ENCODE assay signal across 8 cellular contexts in the genomic region with DNA sequence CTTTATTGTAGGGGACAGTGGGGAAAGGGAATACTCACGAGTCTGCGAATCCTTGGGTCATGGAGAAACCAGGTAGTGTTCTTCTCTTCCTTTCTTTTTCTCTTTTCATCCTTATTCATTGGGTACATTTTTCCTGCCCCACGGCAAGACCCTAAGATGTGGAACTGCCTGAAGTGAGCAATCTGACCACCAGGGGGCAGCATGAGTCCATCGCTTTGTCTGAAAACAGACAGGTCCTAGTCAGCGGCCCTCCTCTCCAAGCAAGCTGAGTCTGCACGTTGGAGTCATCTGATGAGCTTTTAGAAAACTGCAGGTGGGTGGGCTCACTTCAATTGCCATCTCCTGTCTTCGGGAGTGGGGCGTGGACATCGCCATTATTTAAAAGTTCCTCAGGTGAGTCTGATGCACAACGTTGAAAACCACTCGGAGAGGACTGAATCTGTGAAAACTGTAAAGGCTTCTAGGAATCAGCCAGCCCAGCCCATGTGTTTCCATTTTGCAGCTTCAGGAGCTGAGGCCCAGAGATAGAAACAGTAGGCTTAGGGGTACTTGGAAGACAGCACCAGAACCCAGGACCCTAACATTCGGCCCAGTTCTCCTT. TPM values are rescaled to one million over a fixed set of nuclear protein-coding genes. Genes with fewer than 3 reads are reported as not detected.
DNase-seq lines count a peak whose midpoint lies in the region; ATAC-seq and TF ChIP-seq lines count a peak whose summit lies in the region.

No MANE protein-coding gene starts in this region.

- H3K36me3 Mint-ChIP-seq in nephron (ENCODE audit: low read depth), result no peaks in the 10 kb centered on the region

- H3K4me3 ChIP-seq in Karpas-422 (ENCODE audit: low read length) (no peak overlapping the region), fibroblast of lung (replicated peaks in 1 of 4; ENCODE audit: control extremely low read depth in 1 of 4, insufficient read depth in 1 of 4, low read depth in 3 of 4, low read length in 4 of 4) (no peak overlapping the region)

- H4K20me1 ChIP-seq in Karpas-422 (ENCODE audit: insufficient read depth, low read depth, low read length), result no peaks in the 10 kb centered on the region
- H4K20me1 ChIP-seq in fibroblast of lung (ENCODE audit: control insufficient read depth, extremely low read depth, insufficient read depth, low read length), result no peaks in the 10 kb centered on the region

- H2AFZ ChIP-seq in Karpas-422 (ENCODE audit: low read length) (no peak overlapping the region), fibroblast of lung (ENCODE audit: low read length) (no peak overlapping the region)

- H3K27me3 ChIP-seq in Karpas-422 (ENCODE audit: low read length) (no peaks in the 10 kb centered on the region), fibroblast of lung (ENCODE audit: control insufficient read depth, insufficient read depth, low read length) (no peaks in the 10 kb centered on the region)

- DNase-seq in AG09319 (ENCODE audit: extremely low read depth, low read depth) (peak; percentile 29), Karpas-422 (peak; percentile 91), OCI-M2 (lab: John Stamatoyannopoulos, UW; ENCODE audit: unreplicated experiment) (peak; percentile 28), fibroblast of lung (ENCODE audit: low read depth in 2 of 2) (peak; percentile 63 to 83)
- DNase-seq in activated T-cell treated with anti-CD3 and anti-CD28 coated beads, Interleukin-2, amount 50 U/mL, for 1 hour, result peak; percentile 88
- peak; percentile 50 to 84 (median 74) for DNase-seq in stimulated activated naive CD4-positive, alpha-beta T cell (lab: John Stamatoyannopoulos, UW)

- H3K4me2 ChIP-seq in Karpas-422 (ENCODE audit: low read depth, low read length, poor library complexity, severe bottlenecking) (no peak overlapping the region), fibroblast of lung (ENCODE audit: extremely low read depth, insufficient read depth, low read length) (no peak overlapping the region)

- H3K27ac ChIP-seq in Karpas-422 (ENCODE audit: low read length) (no peak overlapping the region), fibroblast of lung (ENCODE audit: insufficient read depth, low read length) (no peak overlapping the region)

- H3K9me2 ChIP-seq in Karpas-422 (replicated peaks; ENCODE audit: insufficient read depth, low read length), result no peaks in the 10 kb centered on the region

- peaks cover 5% of the 10 kb centered on the region for H3K27me3 Mint-ChIP-seq in nephron (ENCODE audit: low read depth)

- no peaks in the 10 kb centered on the region for H3K9me3 Mint-ChIP-seq in nephron

- no peak overlapping the region for H3K4me3 Mint-ChIP-seq in nephron

- no peaks in the 10 kb centered on the region for H3K79me2 ChIP-seq in Karpas-422 (ENCODE audit: low read length)
- no peaks in the 10 kb centered on the region for H3K79me2 ChIP-seq in fibroblast of lung (ENCODE audit: control insufficient read depth, insufficient read depth, low read length)

- H3K4me1 Mint-ChIP-seq in nephron, result no peaks in the 10 kb centered on the region

- peak; percentile 87 for ATAC-seq in GM19023 (IDR thresholded peaks at IDR 0.05; ENCODE audit: unreplicated experiment)

- no peak overlapping the region for H3K27ac Mint-ChIP-seq in nephron

- H3K36me3 ChIP-seq in Karpas-422 (ENCODE audit: insufficient read depth, low read length) (no peaks in the 10 kb centered on the region), fibroblast of lung (ENCODE audit: control insufficient read depth, insufficient read depth, low read length) (no peaks in the 10 kb centered on the region)

- H3K4me1 ChIP-seq in Karpas-422 (ENCODE audit: low read length) (no peaks in the 10 kb centered on the region), fibroblast of lung (ENCODE audit: control insufficient read depth, extremely low read depth, insufficient read depth, low read length) (no peaks in the 10 kb centered on the region)

- no peaks in the 10 kb centered on the region for H3K9me3 ChIP-seq in Karpas-422 (ENCODE audit: low read length)
- no peaks in the 10 kb centered on the region for H3K9me3 ChIP-seq in fibroblast of lung (ENCODE audit: control insufficient read depth, insufficient read depth, low read depth, low read length)

- TF ChIP-seq CTCF in AG09319 (IDR thresholded peaks at IDR 0.05; ENCODE audit: low read depth, low read length) (peak; percentile 90), fibroblast of lung (conservative IDR thresholded peaks at IDR 0.05 in 1 of 2, IDR thresholded peaks at IDR 0.05 in 1 of 2; ENCODE audit: low read depth in 1 of 2, low read length in 2 of 2) (peak; percentile 91 to 94), nephron (IDR thresholded peaks at IDR 0.05; ENCODE audit: unreplicated experiment in 3 of 3) (peak; percentile 86 to 92 (median 87))

- H3K9ac ChIP-seq in Karpas-422 (ENCODE audit: low read length), result no peak overlapping the region
- no peak overlapping the region for H3K9ac ChIP-seq in fibroblast of lung (ENCODE audit: insufficient read depth, low read length)

RNA-seq across cellular contexts. Expression of gene FBXO3, which starts 34.0 kb away (rescaled TPM):
- 12.9 and 42.0 TPM in 2 replicates for total RNA-seq in Karpas-422 (2014; rRNA removed; shearing (Covaris generic); ENCODE audit: low replicate concordance)
- 27.2 and 28.7 TPM in 2 replicates for total RNA-seq in fibroblast of lung
- polyA plus RNA-seq in fibroblast of lung, result 39.6 and 46.2 TPM in 2 replicates
- 18.2 and 18.7 TPM in 2 replicates for polyA plus RNA-seq in fibroblast of lung (2012)
- 5.1 and 6.0 TPM in 2 replicates for polyA minus RNA-seq in fibroblast of lung (ENCODE audit: low replicate concordance)

Comparison
In these comparisons a context has a peak if more than half of its experiments do, and no peak if none do; other contexts are left out.
1. DNase-seq: peak in every context shown above with its lines; median percentile 91 in Karpas-422; 88 in activated T-cell treated with anti-CD3 and anti-CD28 coated beads, Interleukin-2, amount 50 U/mL, for 1 hour; 74 in stimulated activated naive CD4-positive, alpha-beta T cell; 73 in fibroblast of lung; 29 in AG09319; 28 in OCI-M2.